In the genomic region with DNA sequence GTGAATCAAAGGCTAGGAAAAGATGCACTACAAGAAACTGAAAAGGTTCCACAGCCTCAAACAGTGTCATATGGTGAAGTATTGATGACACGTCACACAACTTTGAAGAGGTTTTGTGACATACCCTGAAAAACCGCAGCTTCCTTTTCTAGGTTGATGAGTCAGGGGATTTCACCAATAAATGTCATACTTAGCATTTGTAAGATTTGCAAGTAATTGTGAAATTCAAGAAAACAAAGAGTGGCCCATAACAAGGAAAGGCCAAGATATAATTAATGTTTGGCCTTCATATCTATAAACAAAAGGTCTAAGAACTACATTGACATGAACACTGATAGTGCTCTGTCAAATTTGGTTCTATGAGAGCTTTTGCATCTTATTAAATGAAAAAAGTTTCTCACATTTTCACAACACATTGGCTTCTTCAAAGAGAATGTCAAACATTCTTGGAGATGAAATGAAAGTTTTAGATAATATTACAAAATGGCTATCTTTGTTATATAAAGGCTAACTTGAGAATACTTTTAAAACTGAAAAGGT, we compare ENCODE assay signal across 8 cellular contexts.
DNase-seq lines count a peak whose midpoint lies in the region; ATAC-seq lines count a peak whose summit lies in the region.

No MANE protein-coding gene starts in this region.

- peaks cover 52% of the 10 kb centered on the region for H3K4me1 Mint-ChIP-seq in activated naive CD8-positive, alpha-beta T cell (ENCODE audit: low read depth)

- peaks cover 28% of the 10 kb centered on the region for H3K9me3 Mint-ChIP-seq in activated naive CD8-positive, alpha-beta T cell (ENCODE audit: low read depth)

- H3K27me3 Mint-ChIP-seq in activated naive CD8-positive, alpha-beta T cell: no peaks in the 10 kb centered on the region

- ATAC-seq in HG02759 (IDR thresholded peaks at IDR 0.05; ENCODE audit: unreplicated experiment): peak; percentile 95

- H3K27ac Mint-ChIP-seq in activated naive CD8-positive, alpha-beta T cell: peak overlapping the region; percentile 94

- H3K4me3 Mint-ChIP-seq in activated naive CD8-positive, alpha-beta T cell: peak overlapping the region; percentile 80

- peaks cover 19% of the 10 kb centered on the region for H3K36me3 Mint-ChIP-seq in activated naive CD8-positive, alpha-beta T cell

- DNase-seq in activated CD4-positive, alpha-beta T cell treated with anti-CD3 and anti-CD28 coated beads for 1 hour: peak; percentile 11
- DNase-seq in activated CD4-positive, alpha-beta T cell treated with anti-CD3 and anti-CD28 coated beads, Interleukin-2, amount 50 U/mL, for 48 hours: no peak
- DNase-seq in NCI-H460 (ENCODE audit: extremely low read depth, low read depth): peak; percentile 97
- DNase-seq in mucosa of gallbladder (ENCODE audit: low spot score): peak; percentile 37
- DNase-seq in HuH-7.5 (ENCODE audit: low spot score): no peak
- no peak for DNase-seq in NCI-H446 treated with DMSO at 0.1 percent for 48 hours (lab: John Stamatoyannopoulos, UW)

Comparison
In these comparisons a context has a peak if more than half of its experiments do, and no peak if none do; other contexts are left out.
1. DNase-seq: peak in activated CD4-positive, alpha-beta T cell treated with anti-CD3 and anti-CD28 coated beads for 1 hour (single experiment), NCI-H460 (single experiment) and mucosa of gallbladder (single experiment); none in activated CD4-positive, alpha-beta T cell treated with anti-CD3 and anti-CD28 coated beads, Interleukin-2, amount 50 U/mL, for 48 hours (0 of 2), HuH-7.5 (single experiment) and NCI-H446 treated with DMSO at 0.1 percent for 48 hours (single experiment).